In the genomic region with DNA sequence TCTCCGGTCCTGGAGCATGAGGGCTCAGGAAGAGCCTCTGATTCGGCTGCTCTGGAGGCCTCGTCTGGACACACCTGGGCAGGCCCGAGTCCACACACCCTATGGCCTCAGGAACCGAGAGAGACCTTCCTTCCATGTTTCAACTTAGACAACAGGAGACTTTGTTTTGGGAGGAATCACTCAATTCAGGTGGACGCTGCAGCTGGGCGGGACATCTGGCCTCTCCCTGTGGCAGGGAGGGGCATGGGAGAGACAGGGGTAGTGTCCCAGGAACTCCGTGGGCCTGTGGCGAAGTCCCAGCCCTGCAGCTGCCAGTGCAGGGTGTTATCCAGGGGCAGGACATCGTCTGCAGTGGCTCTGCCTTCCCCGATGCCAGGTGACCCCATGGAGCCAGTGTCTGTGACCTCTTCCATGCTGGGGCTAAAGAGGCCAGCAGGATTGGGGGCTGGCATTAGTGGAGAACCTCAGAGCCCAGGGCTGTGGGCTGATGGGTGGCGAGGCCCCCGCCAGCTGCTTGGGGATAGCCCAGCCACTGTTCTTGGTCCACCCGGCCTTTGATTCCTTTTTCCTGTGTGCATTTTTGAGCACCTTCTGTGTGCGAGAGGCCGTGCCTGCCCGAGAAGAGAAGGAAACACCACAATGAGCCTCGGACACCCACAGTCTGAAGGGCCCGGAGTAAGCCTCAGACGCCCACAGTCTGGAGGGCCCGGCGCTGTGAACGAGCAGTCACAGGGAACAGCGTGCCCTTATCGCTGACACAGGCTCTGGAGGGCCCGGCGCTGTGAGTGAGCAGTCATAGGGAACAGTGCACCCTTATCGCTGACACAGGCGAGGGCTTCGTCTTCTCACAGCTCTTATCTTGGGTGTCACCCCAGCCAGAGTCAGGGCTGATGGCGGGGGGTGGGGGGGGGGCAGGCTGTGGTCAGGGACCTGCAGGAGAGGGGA, we compare ENCODE assay signal across 13 cellular contexts. TPM values are rescaled to one million over a fixed set of nuclear protein-coding genes. Genes with fewer than 3 reads are reported as not detected.
A peak's percentile ranks its signal among the peaks of the same experiment; 100 is the strongest.
DNase-seq lines count a peak whose midpoint lies in the region; ATAC-seq, FAIRE-seq and TF ChIP-seq lines count a peak whose summit lies in the region.
"Had no signal": no experiment of that assay in that cellular context is flagged by ENCODE, and none has a peak within 500 bp of the region (broad histone marks: within the 10 kb centered on the region; RNA-seq: fewer than 3 reads in every experiment).

No MANE protein-coding gene starts in this region.

- intact Hi-C loops in esophagus muscularis mucosa (cut with DNase I) (no loop called here), right lobe of liver (cut with DNase I) (no loop called here), tibial artery (cut with DNase I; ENCODE audit: low total_unique reads) (no loop called here)

- ATAC-seq in right lobe of liver (peak; percentile 1 to 11 (median 6)), GM18873 (IDR thresholded peaks at IDR 0.05; ENCODE audit: low FRiP score, unreplicated experiment) (no peak)
- ATAC-seq: activated CD8-positive, alpha-beta T cell treated with anti-CD3 and anti-CD28 coated beads, Interleukin-2, amount 10 ng/mL, durations not matched to agents 7 days and 5 days; stimulated activated naive B cell treated with anti-CD40 and anti-IgM and Interleukin-4, amounts not matched to agents 10 μg/mL and 1 μg/mL and 100 μg/mL, for 72 hours had no signal

- WGBS in esophagus muscularis mucosa, result 86% methylated on average over 18 of the region's 31 CpGs
- 60% methylated on average over 10 of the region's 31 CpGs for WGBS in right lobe of liver (ENCODE audit: insufficient coverage, low coverage, low lambda C conversion rate, missing lambda C conversion rate)

- CTCF ChIA-PET in RWPE1 (lab: Yijun Ruan, JAX), result interaction anchor here (1.0 kb wide), 1 partner anchor 24 kb away, joined by 7 read pairs; no protein-coding TSS in a partner anchor

- POLR2A ChIA-PET in RWPE1 (lab: Yijun Ruan, JAX; ENCODE audit: low non-redundant PET), result no interaction called here

- peaks cover 41 to 67% (median 57%) of the 10 kb centered on the region in 4 donors for H3K4me1 ChIP-seq in esophagus muscularis mucosa
- peaks cover 0 to 27% (median 13%) of the 10 kb centered on the region in 4 donors for H3K4me1 ChIP-seq in right lobe of liver
- peaks cover 0 to 98% (median 70%) of the 10 kb centered on the region in 4 donors for H3K4me1 ChIP-seq in tibial artery

- H3K36me3 ChIP-seq in esophagus muscularis mucosa, result peaks cover 0 to 3% (median 0%) of the 10 kb centered on the region in 4 donors
- H3K36me3 ChIP-seq in right lobe of liver, result no peaks in the 10 kb centered on the region
- peaks cover 0 to 5% (median 4%) of the 10 kb centered on the region in 3 donors for H3K36me3 ChIP-seq in tibial artery

- H3K9me3 ChIP-seq in esophagus muscularis mucosa (no peaks in the 10 kb centered on the region), right lobe of liver (no peaks in the 10 kb centered on the region), tibial artery (no peaks in the 10 kb centered on the region)

- TF ChIP-seq CTCF in RWPE1 (conservative IDR thresholded peaks at IDR 0.05; ENCODE audit: low read depth) (no peak), esophagus muscularis mucosa (IDR thresholded peaks at IDR 0.05) (no peak), right lobe of liver (IDR thresholded peaks at IDR 0.05) (no peak), tibial artery (IDR thresholded peaks at IDR 0.05) (no peak)

- TF ChIP-seq POLR2A in esophagus muscularis mucosa (IDR thresholded peaks at IDR 0.05; ENCODE audit: low read depth), result no peak
- TF ChIP-seq POLR2A in right lobe of liver (IDR thresholded peaks at IDR 0.05), result no peak

- no peak for FAIRE-seq in HTR-8/SVneo (lab: Jason Lieb, UNC)
- FAIRE-seq: colon had no signal

- H3K27ac ChIP-seq in RWPE1, result peak overlapping the region; percentile 97
- H3K27ac ChIP-seq in esophagus muscularis mucosa (replicated peaks in 1 of 4), result peak overlapping the region in 3 of 4 donors; percentile 35 to 58 (median 52)
- H3K27ac ChIP-seq in right lobe of liver, result peak overlapping the region; percentile 50 to 81 (median 77)
- peak overlapping the region; percentile 81 to 98 for H3K27ac ChIP-seq in tibial artery

- DNase-seq in RWPE1 (ENCODE audit: low spot score) (no peak), esophagus muscularis mucosa (ENCODE audit: extremely low spot score) (no peak), right lobe of liver (peak; percentile 47 to 72 (median 59)), tibial artery (peak in 1 of 2 donors; percentile 70), cerebellar nuclear complex (lab: John Stamatoyannopoulos, UW) (no peak), HTR-8/SVneo (ENCODE audit: insufficient read length, low spot score) (no peak)
- DNase-seq: activated CD8-positive, alpha-beta T cell treated with anti-CD3 and anti-CD28 coated beads, Interleukin-2, amount 10 ng/mL, durations not matched to agents 7 days and 5 days; activated naive CD4-positive, alpha-beta T cell treated with Interleukin-2 at 50 U/mL for 16 hours; NCI-H2081 treated with DMSO at 0.1 percent for 48 hours; occipital lobe; stimulated activated naive B cell treated with anti-CD40 and anti-IgM and Interleukin-4, amounts not matched to agents 10 μg/mL and 1 μg/mL and 100 μg/mL, for 72 hours had no signal

- peaks cover 0 to under 1% (median 0%) of the 10 kb centered on the region in 4 donors for H3K27me3 ChIP-seq in esophagus muscularis mucosa
- no peaks in the 10 kb centered on the region for H3K27me3 ChIP-seq in right lobe of liver
- H3K27me3 ChIP-seq in tibial artery, result no peaks in the 10 kb centered on the region

- no peak overlapping the region for H3K4me3 ChIP-seq in esophagus muscularis mucosa
- no peak overlapping the region for H3K4me3 ChIP-seq in right lobe of liver
- H3K4me3 ChIP-seq in tibial artery, result peak overlapping the region; percentile 31 to 79

- no peak for TF ChIP-seq EP300 in esophagus muscularis mucosa (IDR thresholded peaks at IDR 0.05)

RNA-seq across cellular contexts. Expression of a gene that starts 6.2 kb away (rescaled TPM):
- total RNA-seq in esophagus muscularis mucosa, result 100 to 1,000 TPM in 3 of 4 donors, 10 to 100 TPM in 1; 97.7 to 173 (median 110) TPM
- 100 to 1,000 TPM; 261 to 487 (median 297) TPM for total RNA-seq in right lobe of liver

Comparison
In these comparisons a context has a peak if more than half of its experiments do, and no peak if none do; other contexts are left out.
1. DNase-seq: peak in right lobe of liver (3 of 3); none in RWPE1 (single experiment), esophagus muscularis mucosa (single experiment), cerebellar nuclear complex (0 of 2) and HTR-8/SVneo (single experiment).
2. H3K4me3 ChIP-seq: peak in tibial artery (2 of 2); none in esophagus muscularis mucosa (0 of 4) and right lobe of liver (0 of 3).
3. Peak in every context shown above with its lines, with median percentiles within 50 percentile points of each other: H3K27ac ChIP-seq.